In the genomic region with DNA sequence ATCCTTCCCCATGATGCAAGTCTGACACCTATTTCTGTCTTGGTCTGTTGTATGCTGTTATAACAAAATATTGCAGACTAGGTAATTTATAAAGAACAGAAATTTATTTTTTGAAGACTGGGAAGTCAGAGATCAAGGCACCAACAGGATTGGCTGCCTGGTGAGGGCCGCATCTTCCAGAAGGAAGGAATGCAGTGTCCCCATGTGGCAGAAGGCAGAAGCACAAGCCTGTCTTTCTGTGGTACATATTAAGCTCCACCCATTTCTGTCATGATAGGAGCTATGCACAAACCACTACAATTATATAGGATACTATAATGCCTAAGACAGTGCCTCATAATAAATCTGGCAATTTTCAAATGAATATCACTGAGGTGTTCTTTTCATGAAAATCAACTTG, we compare ENCODE assay signal across 8 cellular contexts.
DNase-seq lines count a peak whose midpoint lies in the region; ATAC-seq, FAIRE-seq and TF ChIP-seq lines count a peak whose summit lies in the region.

No MANE protein-coding gene starts in this region.

- H3K27me3 Mint-ChIP-seq in Caco-2 (ENCODE audit: insufficient read depth, unreplicated experiment), result no peaks in the 10 kb centered on the region

- DNase-seq in Caco-2, result peak; percentile 36 to 55
- DNase-seq in SK-N-DZ (ENCODE audit: low spot score), result peak; percentile 3
- peak; percentile 77 for DNase-seq in islet precursor cell
- no peak for DNase-seq in RCC 7860 (ENCODE audit: low spot score)
- no peak for DNase-seq in spleen

- peaks cover 7% of the 10 kb centered on the region for H3K9me3 Mint-ChIP-seq in Caco-2 (ENCODE audit: unreplicated experiment)

- TF ChIP-seq CTCF in Caco-2 (IDR thresholded peaks at IDR 0.05; ENCODE audit: insufficient read depth in 1 of 2, low read depth in 1 of 2, low read length in 1 of 2, severe bottlenecking in 1 of 2, unreplicated experiment in 1 of 2), result peak; percentile 27 to 58
- no peak for TF ChIP-seq CTCF in HEK293 (tag by site-specific recombination; IDR thresholded peaks at IDR 0.05)
- TF ChIP-seq CTCF in spleen (IDR thresholded peaks at IDR 0.05 in 8 of 11, conservative IDR thresholded peaks at IDR 0.05 in 3 of 11), result peak in 3 of 11 experiments; percentile 9 to 18 (median 18)

- H3K9me3 ChIP-seq in Caco-2, result no peaks in the 10 kb centered on the region
- H3K9me3 ChIP-seq in HEK293 (ENCODE audit: control insufficient read depth, insufficient read depth, low read depth, low read length), result no peaks in the 10 kb centered on the region
- H3K9me3 ChIP-seq in spleen, result no peaks in the 10 kb centered on the region

- H3K4me3 ChIP-seq in Caco-2 (ENCODE audit: low read depth, low read length) (no peak overlapping the region), HEK293 (ENCODE audit: low read depth, low read length) (no peak overlapping the region), spleen (no peak overlapping the region)

- H3K36me3 ChIP-seq in Caco-2 (ENCODE audit: control insufficient read depth, insufficient read depth, low read length) (no peaks in the 10 kb centered on the region), HEK293 (ENCODE audit: control insufficient read depth in 2 of 2, insufficient read depth in 1 of 2, low read length in 2 of 2) (no peaks in the 10 kb centered on the region), spleen (no peaks in the 10 kb centered on the region)

- no peak overlapping the region for H3K27ac Mint-ChIP-seq in Caco-2 (ENCODE audit: unreplicated experiment)

- no peaks in the 10 kb centered on the region for H3K36me3 Mint-ChIP-seq in Caco-2 (ENCODE audit: insufficient read depth, unreplicated experiment)

- POLR2A ChIA-PET in Caco-2 (lab: Charles Lee), result no interaction called here
- POLR2A ChIA-PET in HEK293 (lab: Yijun Ruan, JAX), result no interaction called here

- H3K27ac ChIP-seq in HEK293 (ENCODE audit: extremely low read depth, low read depth, low read length), result no peak overlapping the region
- no peak overlapping the region for H3K27ac ChIP-seq in spleen

- H3K4me1 ChIP-seq in Caco-2 (no peaks in the 10 kb centered on the region), HEK293 (ENCODE audit: control insufficient read depth, insufficient read depth, low read length) (no peaks in the 10 kb centered on the region), spleen (no peaks in the 10 kb centered on the region)

- ATAC-seq in HG03571 (IDR thresholded peaks at IDR 0.05; ENCODE audit: unreplicated experiment) (no peak), HG03442 (IDR thresholded peaks at IDR 0.05; ENCODE audit: unreplicated experiment) (no peak)

- H3K4me3 Mint-ChIP-seq in Caco-2 (ENCODE audit: unreplicated experiment), result no peak overlapping the region

- FAIRE-seq in RCC 7860 (lab: Jason Lieb, UNC), result no peak

- 27 to 89% (median 64%) methylated on average over 1 of the region's 1 CpG for WGBS in spleen, 5 donors

- intact Hi-C loops in Caco-2 (cut with micrococcal nuclease; ENCODE audit: unreplicated experiment) (loop anchor here (1.0 to 5.0 kb wide), 3 partner anchors 417 to 835 kb away; no protein-coding TSS in a partner anchor), spleen (cut with DNase I; ENCODE audit: low total_unique reads) (no loop called here)

- BruUV-seq in Caco-2 (replicated peaks; lab: Mats Ljungman, UMichigan), result no TSS peak

- H3K4me1 Mint-ChIP-seq in Caco-2 (ENCODE audit: low read depth, unreplicated experiment), result no peaks in the 10 kb centered on the region

- CTCF ChIA-PET in Caco-2 (lab: Charles Lee), result interaction anchor here (0.6 to 1.0 kb wide), 2 partner anchors 281 to 676 kb away, joined by 3 read pairs; no protein-coding TSS in a partner anchor
- CTCF ChIA-PET in HEK293 (lab: Yijun Ruan, JAX), result interaction anchor here (0.5 to 2.7 kb wide), 21 partner anchors 10 to 890 kb away, joined by 3 to 21 read pairs (median 3); no protein-coding TSS in a partner anchor

- no peak for TF ChIP-seq POLR2A in spleen (IDR thresholded peaks at IDR 0.05)

- H3K27me3 ChIP-seq in Caco-2 (replicated peaks; ENCODE audit: control insufficient read depth, insufficient read depth, low read length), result no peaks in the 10 kb centered on the region
- no peaks in the 10 kb centered on the region for H3K27me3 ChIP-seq in spleen (replicated peaks in 1 of 7)

TF ChIP-seq in HEK293, 187 proteins besides CTCF, POLR2A, EP300 and RAD21:
- TF ChIP-seq ZNF48 (tag by site-specific recombination; IDR thresholded peaks at IDR 0.05) (no peak), ZNF654 (tag by site-specific recombination; IDR thresholded peaks at IDR 0.05; ENCODE audit: low read depth) (peak; percentile 51)

Comparison
In these comparisons a context has a peak if more than half of its experiments do, and no peak if none do; other contexts are left out.
1. DNase-seq: peak in Caco-2 (2 of 2), SK-N-DZ (single experiment) and islet precursor cell (single experiment); none in RCC 7860 (single experiment) and spleen (single experiment).